In the genomic region with DNA sequence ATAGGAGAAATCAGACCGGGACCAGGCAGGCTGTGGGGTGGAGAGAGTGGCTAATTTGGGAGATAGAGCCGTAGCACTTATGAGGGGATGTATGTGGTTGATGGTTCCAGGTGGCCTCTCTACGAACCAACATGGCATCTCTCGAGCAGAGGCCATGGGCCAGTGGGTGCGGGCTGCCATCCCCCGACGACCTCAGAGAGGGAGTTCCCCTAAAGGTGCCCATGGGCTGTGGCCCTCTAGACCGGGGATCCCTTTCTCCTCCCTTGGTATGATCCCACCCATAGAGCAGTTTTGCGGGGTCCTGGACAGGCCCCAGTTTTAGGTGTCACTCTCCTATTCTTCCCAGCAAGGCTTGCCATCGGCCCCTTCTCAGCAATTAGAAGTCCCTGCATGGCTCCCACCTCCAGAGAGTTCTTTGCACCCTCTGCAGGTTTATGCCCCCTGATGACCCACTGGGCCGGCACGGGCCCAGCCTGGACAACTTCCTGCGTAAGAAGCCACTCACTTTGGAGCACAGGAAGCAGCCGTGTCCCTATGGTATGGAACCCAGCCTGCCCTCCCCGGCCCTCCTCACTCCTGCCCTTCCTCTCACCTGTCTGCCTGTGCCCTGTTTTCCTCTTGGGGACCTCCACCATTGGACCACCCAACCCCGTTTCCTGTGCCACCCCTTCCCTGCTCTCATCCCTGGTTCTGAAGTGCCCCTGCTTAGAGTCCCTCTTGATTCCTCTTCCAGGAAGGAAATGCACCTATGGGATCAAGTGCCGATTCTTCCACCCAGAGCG, we compare ENCODE assay signal across 12 cellular contexts. TPM values are rescaled to one million over a fixed set of nuclear protein-coding genes. Genes with fewer than 3 reads are reported as not detected.
DNase-seq lines count a peak whose midpoint lies in the region; ATAC-seq lines count a peak whose summit lies in the region.
"Had no signal": no experiment of that assay in that cellular context is flagged by ENCODE, and none has a peak within 500 bp of the region (broad histone marks: within the 10 kb centered on the region; RNA-seq: fewer than 3 reads in every experiment).

No MANE protein-coding gene starts in this region.

- peak overlapping the region in 2 of 3 donors; percentile 13 to 92 for H3K4me3 Mint-ChIP-seq in T-cell
- H3K4me3 Mint-ChIP-seq in effector memory CD8-positive, alpha-beta T cell = peak overlapping the region; percentile 38 to 92
- H3K4me3 Mint-ChIP-seq: brain had no signal

- no peaks in the 10 kb centered on the region for H3K9me3 Mint-ChIP-seq in T-cell
- H3K9me3 Mint-ChIP-seq in effector memory CD8-positive, alpha-beta T cell = no peaks in the 10 kb centered on the region
- H3K9me3 Mint-ChIP-seq: brain had no signal

- CTCF ChIA-PET in T-cell (lab: Charles Lee) = interaction anchor here in 1 of 2 donors (1.1 kb wide), 1 partner anchor 210 kb away, joined by 3 read pairs; a partner anchor contains a TSS

- peaks cover 52 to 57% (median 55%) of the 10 kb centered on the region in 3 donors for H3K4me1 Mint-ChIP-seq in T-cell
- H3K4me1 Mint-ChIP-seq in effector memory CD8-positive, alpha-beta T cell (ENCODE audit: low read depth in 2 of 2) = peaks cover 50 to 61% of the 10 kb centered on the region in 2 donors

- peak overlapping the region in 14 of 21 experiments; percentile 25 to 99 (median 98) for H3K27ac ChIP-seq in skin epidermis

- peak; percentile 16 for DNase-seq in activated CD8-positive, alpha-beta memory T cell treated with anti-CD3 and anti-CD28 coated beads, Interleukin-2, amount 50 U/mL, for 4 hours
- DNase-seq in activated CD8-positive, alpha-beta memory T cell treated with anti-CD3 and anti-CD28 coated beads for 24 hours = no peak
- no peak for DNase-seq in T-cell
- no peak for DNase-seq in effector memory CD8-positive, alpha-beta T cell
- DNase-seq in SIG-M5 treated with dmso at 0.1 percent for 504 hours (lab: John Stamatoyannopoulos, UW; ENCODE audit: unreplicated experiment) = no peak
- DNase-seq in dedifferentiated amniotic fluid mesenchymal stem cell (ENCODE audit: extremely low spot score) = no peak
- no peak for DNase-seq in stimulated activated CD4-positive, alpha-beta T cell treated with anti-CD3 and anti-CD28 coated beads, Interleukin-12 subunit alpha, Interleukin-12 subunit beta, amount 100 ng/mL, for 4 hours
- DNase-seq: DND-41, NCI-H2227 treated with DMSO at 0.1 percent for 48 hours had no signal

- no peaks in the 10 kb centered on the region for H3K27me3 Mint-ChIP-seq in T-cell
- H3K27me3 Mint-ChIP-seq in effector memory CD8-positive, alpha-beta T cell = no peaks in the 10 kb centered on the region
- H3K27me3 Mint-ChIP-seq: brain had no signal

- peak overlapping the region; percentile 97 to 100 for H3K27ac Mint-ChIP-seq in T-cell
- peak overlapping the region; percentile 91 to 99 for H3K27ac Mint-ChIP-seq in effector memory CD8-positive, alpha-beta T cell

- ATAC-seq in T-cell (replicated peaks in 1 of 4) = no peak
- no peak for ATAC-seq in effector memory CD8-positive, alpha-beta T cell (replicated peaks)

- POLR2A ChIA-PET in T-cell (lab: Charles Lee) = no interaction called here

- H3K4me3 ChIP-seq in skin epidermis = peak overlapping the region in 1 of 7 experiments; percentile 0
- H3K4me3 ChIP-seq: smooth muscle cell had no signal

- H3K36me3 Mint-ChIP-seq in T-cell = peaks cover 38% of the 10 kb centered on the region
- H3K36me3 Mint-ChIP-seq in effector memory CD8-positive, alpha-beta T cell (ENCODE audit: insufficient read depth) = peaks cover 98% of the 10 kb centered on the region

RNA-seq across cellular contexts. Expression of a gene that starts 7.8 kb away (rescaled TPM):
- 100 to 1,000 TPM in 2 of 5 donors, 10 to 100 TPM in 3; 49.5 to 131 (median 53.5) TPM for total RNA-seq in T-cell

RNA-seq across cellular contexts. Expression of a gene that starts 32.4 kb away (rescaled TPM):
- total RNA-seq in T-cell = 10 to 100 TPM; 54.0 to 86.3 (median 84.9) TPM
